Comparison of ENCODE assay signal across 2 cellular contexts in genomic region chr3:101892648-101893047, GRCh38.
A peak's percentile ranks its signal among the peaks of the same experiment; 100 is the strongest.
TF ChIP-seq lines count a peak whose summit lies in the region.

No MANE protein-coding gene starts in this region.

TF ChIP-seq in liver, 16 proteins besides CTCF, POLR2A, EP300 and RAD21:
- TF ChIP-seq HNF4A (conservative IDR thresholded peaks at IDR 0.05) (peak; percentile 61 to 74), FOXA1 (IDR thresholded peaks at IDR 0.05) (no peak)
TF ChIP-seq in liver: peak in this region for 1.

TF ChIP-seq in HepG2, 621 proteins besides CTCF, POLR2A, EP300 and RAD21:
- TF ChIP-seq GZF1 (CRISPR knock-in tag; IDR thresholded peaks at IDR 0.05): no peak
- no peak for TF ChIP-seq MAZ (IDR thresholded peaks at IDR 0.05; ENCODE audit: borderline replicate concordance, low read depth, low read length)
- no peak for TF ChIP-seq MAZ (CRISPR knock-in tag; IDR thresholded peaks at IDR 0.05; ENCODE audit: low read depth)
- TF ChIP-seq JUNB (CRISPR knock-in tag; IDR thresholded peaks at IDR 0.05; ENCODE audit: borderline replicate concordance): no peak
- TF ChIP-seq SNAPC5 (CRISPR knock-in tag; IDR thresholded peaks at IDR 0.05; ENCODE audit: borderline replicate concordance): no peak
- TF ChIP-seq RBAK (CRISPR knock-in tag; IDR thresholded peaks at IDR 0.05): no peak
- TF ChIP-seq ARID4A (CRISPR knock-in tag; IDR thresholded peaks at IDR 0.05; ENCODE audit: borderline replicate concordance): no peak
- TF ChIP-seq THAP11 (CRISPR knock-in tag; IDR thresholded peaks at IDR 0.05): no peak
- TF ChIP-seq ZNF816 (CRISPR knock-in tag; IDR thresholded peaks at IDR 0.05; ENCODE audit: borderline replicate concordance): no peak
- no peak for TF ChIP-seq ZNF850 (CRISPR knock-in tag; conservative IDR thresholded peaks at IDR 0.05)
- no peak for TF ChIP-seq TFDP1 (CRISPR knock-in tag; IDR thresholded peaks at IDR 0.05; ENCODE audit: borderline replicate concordance)
- TF ChIP-seq IKZF5 (CRISPR knock-in tag; IDR thresholded peaks at IDR 0.05): no peak
